ENCODE assay signal across 8 cellular contexts in genomic region chr10:102678842-102679289, GRCh38. TPM values are rescaled to one million over a fixed set of nuclear protein-coding genes. Genes with fewer than 3 reads are reported as not detected.
A peak's percentile ranks its signal among the peaks of the same experiment; 100 is the strongest.
DNase-seq lines count a peak whose midpoint lies in the region; ATAC-seq, FAIRE-seq and TF ChIP-seq lines count a peak whose summit lies in the region.

No MANE protein-coding gene starts in this region.

- TF ChIP-seq CTCF in A549 (IDR thresholded peaks at IDR 0.05) (peak; percentile 80), GM12874 (IDR thresholded peaks at IDR 0.05; ENCODE audit: insufficient read depth, low read depth, low read length) (peak; percentile 81), GM12878 (IDR thresholded peaks at IDR 0.05 in 2 of 3, conservative IDR thresholded peaks at IDR 0.05 in 1 of 3; ENCODE audit: control insufficient read depth in 2 of 3, extremely low read depth in 1 of 3, insufficient read depth in 1 of 3, low read depth in 3 of 3, low read length in 3 of 3) (peak; percentile 50 to 85 (median 74))

- 38% methylated on average over 4 of the region's 9 CpGs for WGBS in A549 (ENCODE audit: missing lambda C conversion rate)
- WGBS in GM12878 (ENCODE audit: insufficient coverage, insufficient replicate concordance, low lambda C conversion rate, missing lambda C conversion rate): 38% methylated on average over 9 of the region's 9 CpGs
- WGBS in small intestine, 3 donors: 9 to 21% (median 18%) methylated on average over 9 of the region's 9 CpGs

- H3K27ac ChIP-seq in A549 (no peak overlapping the region), GM12878 (ENCODE audit: control insufficient read depth, insufficient read depth) (no peak overlapping the region), iPS-20b (ENCODE audit: low read length) (no peak overlapping the region), small intestine (ENCODE audit: low read depth in 1 of 2, low read length in 1 of 2) (no peak overlapping the region)

- TF ChIP-seq RAD21 in A549 (conservative IDR thresholded peaks at IDR 0.05 in 1 of 2, IDR thresholded peaks at IDR 0.05 in 1 of 2) (peak; percentile 65 to 68), GM12878 (IDR thresholded peaks at IDR 0.05; ENCODE audit: insufficient read depth, low read depth, low read length) (peak; percentile 57)

- RAD21 ChIA-PET in GM12878 (lab: Charles Lee; ENCODE audit: unreplicated experiment): interaction anchor here (0.9 to 8.4 kb wide), 7 partner anchors 9 to 143 kb away, joined by 3 to 140 read pairs (median 9); partner anchors contain the start of genes ARL3 and SFXN2

- H3K4me2 ChIP-seq in A549 (peak overlapping the region; percentile 58; the same call in 2 of the 3 replicates), GM12878 (ENCODE audit: control insufficient read depth, insufficient read depth) (0 out of 2 replicates have a peak overlapping the region, but pooled peaks have one; percentile 30)

- H3K9ac ChIP-seq in GM12878 (ENCODE audit: control insufficient read depth, insufficient read depth, low read length) (no peak overlapping the region), iPS-20b (ENCODE audit: low read depth, low read length) (peak overlapping the region; percentile 40; the same call in 1 of the 2 replicates)

- ATAC-seq in A549 (peak; percentile 91 to 99), GM12878 (peak; percentile 82), HG03097 (IDR thresholded peaks at IDR 0.05; ENCODE audit: low FRiP score, unreplicated experiment) (no peak)

- FAIRE-seq in A549 (lab: Jason Lieb, UNC) (no peak), GM12878 (lab: Jason Lieb, UNC) (no peak), small intestine (lab: Jason Lieb, UNC) (no peak)

- CTCF ChIA-PET in A549 (lab: Yijun Ruan, JAX) (interaction anchor here (0.7 to 7.3 kb wide), 22 partner anchors 9 to 226 kb away, joined by 3 to 71 read pairs (median 4); partner anchors contain the start of genes ARL3 and TRIM8), GM12878 (lab: Yijun Ruan, JAX) (interaction anchor here (0.5 to 8.7 kb wide), 20 partner anchors 9 to 224 kb away, joined by 3 to 128 read pairs (median 4); partner anchors contain the start of genes ARL3, SFXN2, TRIM8 and WBP1L)

- H3K27me3 ChIP-seq in GM12878 (replicated peaks in 1 of 2; ENCODE audit: control insufficient read depth in 2 of 2, insufficient read depth in 2 of 2, low read length in 1 of 2) (no peaks in the 10 kb centered on the region), iPS-20b (ENCODE audit: insufficient read depth, low read length) (no peaks in the 10 kb centered on the region), small intestine (ENCODE audit: control insufficient read depth in 2 of 2, insufficient read depth in 2 of 2, low read length in 2 of 2) (no peaks in the 10 kb centered on the region)

- 0 out of 3 replicates have a peak, but pooled peaks cover 4% of the 10 kb centered on the region for H3K4me1 ChIP-seq in A549
- H3K4me1 ChIP-seq in GM12878 (ENCODE audit: control insufficient read depth, insufficient read depth, low read length): peaks cover 26% of the 10 kb centered on the region
- H3K4me1 ChIP-seq in iPS-20b (ENCODE audit: insufficient read depth, low read length): peaks cover 39% of the 10 kb centered on the region
- peaks cover 0 to 4% of the 10 kb centered on the region in 2 donors for H3K4me1 ChIP-seq in small intestine (ENCODE audit: control insufficient read depth in 2 of 2, insufficient read depth in 1 of 2, low read depth in 1 of 2, low read length in 1 of 2)

- DNase-seq in A549 (ENCODE audit: low read depth in 1 of 2, low spot score in 1 of 2) (peak; percentile 50 to 74), NCI-H2227 treated with DMSO at 0.1 percent for 48 hours (lab: John Stamatoyannopoulos, UW) (peak; percentile 53), GM12878 (ENCODE audit: low read depth, low spot score) (no peak), small intestine (peak; percentile 57), 8988T (no peak)

- H3K9me3 ChIP-seq in A549 (no peaks in the 10 kb centered on the region), GM12878 (replicated peaks; ENCODE audit: control insufficient read depth, insufficient read depth, low read length) (no peaks in the 10 kb centered on the region), iPS-20b (ENCODE audit: insufficient read depth, low read depth, low read length) (no peaks in the 10 kb centered on the region), small intestine (ENCODE audit: control insufficient read depth, low read depth) (no peaks in the 10 kb centered on the region)

- no TSS peak for BruUV-seq in GM12878 (replicated peaks; lab: Mats Ljungman, UMichigan)

- SMC1A ChIA-PET in GM12878 (lab: Charles Lee; ENCODE audit: uncharacterized antibody, unreplicated experiment): interaction anchor here (0.7 to 8.2 kb wide), 18 partner anchors 9 to 223 kb away, joined by 3 to 140 read pairs (median 4); partner anchors contain the start of genes ARL3, BORCS7, SFXN2 and TRIM8

- H3K36me3 ChIP-seq in GM12878 (ENCODE audit: control insufficient read depth in 2 of 2, insufficient read depth in 2 of 2, low read length in 1 of 2) (peaks cover 0 to 2% of the 10 kb centered on the region in 2 experiments; a peak in 2 of 4 replicates), iPS-20b (ENCODE audit: insufficient read depth, low read depth, low read length) (peaks cover 20% of the 10 kb centered on the region), small intestine (ENCODE audit: control insufficient read depth in 2 of 2, insufficient read depth in 2 of 2, low read length in 2 of 2) (no peaks in the 10 kb centered on the region)

- POLR2A ChIA-PET in A549 (lab: Yijun Ruan, JAX): interaction anchor here (1.3 kb wide), 1 partner anchor 35 kb away, joined by 5 read pairs; the partner anchor contains the start of genes ARL3 and SFXN2
- POLR2A ChIA-PET in GM12878 (lab: Charles Lee): interaction anchor here (0.6 to 7.3 kb wide), 8 partner anchors 23 to 507 kb away, joined by 3 to 151 read pairs (median 4); partner anchors contain the start of genes ARL3, SFXN2 and TRIM8

- H3K4me3 ChIP-seq in A549 (no peak overlapping the region), GM12878 (no peak overlapping the region), iPS-20b (ENCODE audit: low read length) (peak overlapping the region; percentile 36; the same call in 1 of the 2 replicates), small intestine (ENCODE audit: low read depth in 1 of 2, low read length in 2 of 2) (no peak overlapping the region)

- intact Hi-C loops in GM12878 (cut with micrococcal nuclease; ENCODE audit: unreplicated experiment): loop anchor here (2.0 kb wide), 1 partner anchor 34 kb away; no protein-coding TSS in a partner anchor

- in situ Hi-C loops in GM12878 (cut with MboI): no loop called here

- TF ChIP-seq POLR2A in A549 (IDR thresholded peaks at IDR 0.05; ENCODE audit: low read length) (no peak), GM12878 (IDR thresholded peaks at IDR 0.05; ENCODE audit: low read depth, low read length) (no peak)

- TF ChIP-seq EP300 in A549 (IDR thresholded peaks at IDR 0.05) (no peak), GM12878 (IDR thresholded peaks at IDR 0.05; ENCODE audit: borderline replicate concordance in 1 of 2, control insufficient read depth in 1 of 2, low read depth in 2 of 2, low read length in 2 of 2) (no peak)

- H2AFZ ChIP-seq in GM12878 (ENCODE audit: control insufficient read depth, low read depth, low read length): peak overlapping the region; percentile 22; the same call in 1 of the 2 replicates

- H3K79me2 ChIP-seq in GM12878 (ENCODE audit: control insufficient read depth, insufficient read depth, low read length): no peaks in the 10 kb centered on the region

- H4K20me1 ChIP-seq in GM12878 (ENCODE audit: control insufficient read depth, insufficient read depth): no peaks in the 10 kb centered on the region

RNA-seq across cellular contexts. Expression of gene TRIM8, which starts 34.6 kb away (rescaled TPM):
- polyA plus RNA-seq in A549 (2011; rRNA removed) (26.6 and 32.5 TPM in 2 replicates), A549 (2017; fragmentation: RNase III; extraction: RNeasy Plus Mini Kit Qiagen cat#74134 plus additional on column Dnase treatment) (21.1 to 22.8 TPM (median 21.2 TPM) in 3 replicates), GM12878 (2011; rRNA removed) (16.6 and 26.9 TPM in 2 replicates), GM12878 (2014; fragmentation: Illumina TruSeq; extraction: Trizol) (9.9 and 22.4 TPM in 2 replicates), GM12878 (2014; fragmentation: Nextera tagmentation; extraction: Ambion mirVana) (1 to 10 TPM; 7.9 to 9.5 TPM), GM12878 (2014; rRNA removed) (33.5 and 37.5 TPM in 2 replicates), GM12878 (2016; fragmentation: Nextera tagmentation; extraction: Ambion mirVana) (10 to 100 TPM; 27.3 to 27.6 TPM), small intestine (10 to 100 TPM; 38.1 to 65.1 (median 39.8) TPM)
- 40.1 and 46.5 TPM in 2 replicates for polyA plus RNA-seq in A549 (2012; cell fraction: cytosol; rRNA removed)
- polyA plus RNA-seq in A549 (2012; cell fraction: nucleus; rRNA removed): 35.8 and 42.5 TPM in 2 replicates
- polyA minus RNA-seq in A549 (2011; rRNA and poly(A)+ RNA removed): 15.5 and 25.4 TPM in 2 replicates
- total RNA-seq in GM12878 (2013; cell fraction: nucleolus; rRNA removed): 58.5 and 70.9 TPM in 2 replicates
- total RNA-seq in GM12878 (2014; rRNA removed) (18.7 and 19.0 TPM in 2 replicates), GM12878 (2014; rRNA removed; fragmentation: Illumina TruSeq; extraction: Trizol) (13.5 and 15.9 TPM in 2 replicates), GM12878 (2021) (44.2 and 53.2 TPM in 2 replicates)
- polyA plus RNA-seq in GM12878 (2011; ENCODE audit: low read depth): 17.0 TPM
- 27.7 and 28.2 TPM in 2 replicates for polyA plus RNA-seq in GM12878 (2011; cell fraction: cytosol; rRNA removed)
- polyA plus RNA-seq in GM12878 (2011; cell fraction: nucleus; rRNA removed): 52.8 and 58.6 TPM in 2 replicates
- 33.3 and 66.7 TPM in 2 replicates for polyA plus RNA-seq in GM12878 (2012)
- polyA minus RNA-seq in GM12878 (2011; rRNA and poly(A)+ RNA removed): 15.7 and 25.1 TPM in 2 replicates
- polyA minus RNA-seq in GM12878 (2011; cell fraction: cytosol; rRNA and poly(A)+ RNA removed): 13.5 and 20.3 TPM in 2 replicates
- polyA minus RNA-seq in GM12878 (2011; cell fraction: nucleus; rRNA and poly(A)+ RNA removed): 18.7 and 35.3 TPM in 2 replicates

RNA-seq across cellular contexts. Expression of gene ARL3, which starts 35.3 kb away (rescaled TPM):
- polyA plus RNA-seq in A549 (2011; rRNA removed): 18.2 and 20.2 TPM in 2 replicates
- polyA plus RNA-seq in A549 (2012; cell fraction: cytosol; rRNA removed): 9.1 and 9.9 TPM in 2 replicates
- 2.0 and 3.5 TPM in 2 replicates for polyA plus RNA-seq in A549 (2012; cell fraction: nucleus; rRNA removed)
- 20.7 to 22.7 TPM (median 21.3 TPM) in 3 replicates for polyA plus RNA-seq in A549 (2017; fragmentation: RNase III; extraction: RNeasy Plus Mini Kit Qiagen cat#74134 plus additional on column Dnase treatment)
- 5.0 and 5.8 TPM in 2 replicates for polyA minus RNA-seq in A549 (2011; rRNA and poly(A)+ RNA removed)
- total RNA-seq in GM12878 (2013; cell fraction: nucleolus; rRNA removed): 4.6 and 5.9 TPM in 2 replicates
- 4.9 and 6.2 TPM in 2 replicates for total RNA-seq in GM12878 (2014; rRNA removed)
- total RNA-seq in GM12878 (2014; rRNA removed; fragmentation: Illumina TruSeq; extraction: Trizol): 6.6 and 7.2 TPM in 2 replicates
- 7.7 TPM in 2 replicates for total RNA-seq in GM12878 (2021)
- polyA plus RNA-seq in GM12878 (2011; ENCODE audit: low read depth): 7.7 TPM
- polyA plus RNA-seq in GM12878 (2011; rRNA removed): 11.3 and 14.0 TPM in 2 replicates
- polyA plus RNA-seq in GM12878 (2011; cell fraction: cytosol; rRNA removed): 5.5 and 5.8 TPM in 2 replicates
- 4.3 and 5.0 TPM in 2 replicates for polyA plus RNA-seq in GM12878 (2011; cell fraction: nucleus; rRNA removed)
- 8.5 and 8.9 TPM in 2 replicates for polyA plus RNA-seq in GM12878 (2012)
- 10.6 and 13.7 TPM in 2 replicates for polyA plus RNA-seq in GM12878 (2014; fragmentation: Illumina TruSeq; extraction: Trizol)
- 10 to 100 TPM; 21.0 to 26.1 TPM for polyA plus RNA-seq in GM12878 (2014; fragmentation: Nextera tagmentation; extraction: Ambion mirVana)
- 8.5 and 9.7 TPM in 2 replicates for polyA plus RNA-seq in GM12878 (2014; rRNA removed)
- 10 to 100 TPM; 21.9 to 22.2 TPM for polyA plus RNA-seq in GM12878 (2016; fragmentation: Nextera tagmentation; extraction: Ambion mirVana)
- polyA minus RNA-seq in GM12878 (2011; rRNA and poly(A)+ RNA removed): 4.1 and 5.1 TPM in 2 replicates
- polyA minus RNA-seq in GM12878 (2011; cell fraction: cytosol; rRNA and poly(A)+ RNA removed): 1.9 and 2.3 TPM in 2 replicates
- polyA minus RNA-seq in GM12878 (2011; cell fraction: nucleus; rRNA and poly(A)+ RNA removed): 1.5 and 3.3 TPM in 2 replicates
- polyA plus RNA-seq in small intestine: 1 to 10 TPM; 3.4 to 8.3 (median 4.9) TPM

RNA-seq across cellular contexts. Expression of gene SFXN2, which starts 35.6 kb away (rescaled TPM):
- 4.7 and 5.6 TPM in 2 replicates for polyA plus RNA-seq in A549 (2011; rRNA removed)
- 5.9 TPM in 2 replicates for polyA plus RNA-seq in A549 (2012; cell fraction: cytosol; rRNA removed)
- 13.7 and 15.5 TPM in 2 replicates for polyA plus RNA-seq in A549 (2012; cell fraction: nucleus; rRNA removed)
- 7.4 to 8.5 TPM (median 7.9 TPM) in 3 replicates for polyA plus RNA-seq in A549 (2017; fragmentation: RNase III; extraction: RNeasy Plus Mini Kit Qiagen cat#74134 plus additional on column Dnase treatment)
- polyA minus RNA-seq in A549 (2011; rRNA and poly(A)+ RNA removed): 15.0 and 15.8 TPM in 2 replicates
- 38.8 and 43.9 TPM in 2 replicates for total RNA-seq in GM12878 (2013; cell fraction: nucleolus; rRNA removed)
- 11.9 and 13.8 TPM in 2 replicates for total RNA-seq in GM12878 (2014; rRNA removed)
- total RNA-seq in GM12878 (2014; rRNA removed; fragmentation: Illumina TruSeq; extraction: Trizol): 14.9 and 17.5 TPM in 2 replicates
- 16.8 and 22.1 TPM in 2 replicates for total RNA-seq in GM12878 (2021)
- polyA plus RNA-seq in GM12878 (2011; ENCODE audit: low read depth): 7.3 TPM
- polyA plus RNA-seq in GM12878 (2011; rRNA removed): 16.3 and 21.6 TPM in 2 replicates
- 23.8 and 25.9 TPM in 2 replicates for polyA plus RNA-seq in GM12878 (2011; cell fraction: cytosol; rRNA removed)
- polyA plus RNA-seq in GM12878 (2011; cell fraction: nucleus; rRNA removed): 33.6 and 41.0 TPM in 2 replicates
- 7.6 and 8.9 TPM in 2 replicates for polyA plus RNA-seq in GM12878 (2012)
- polyA plus RNA-seq in GM12878 (2014; fragmentation: Illumina TruSeq; extraction: Trizol): 16.1 and 19.5 TPM in 2 replicates
- 1 to 10 TPM; 8.8 to 9.6 TPM for polyA plus RNA-seq in GM12878 (2014; fragmentation: Nextera tagmentation; extraction: Ambion mirVana)
- polyA plus RNA-seq in GM12878 (2014; rRNA removed): 17.2 and 22.5 TPM in 2 replicates
- polyA plus RNA-seq in GM12878 (2016; fragmentation: Nextera tagmentation; extraction: Ambion mirVana): 10 to 100 TPM; 19.9 to 20.5 TPM
- 25.4 and 31.7 TPM in 2 replicates for polyA minus RNA-seq in GM12878 (2011; rRNA and poly(A)+ RNA removed)
- polyA minus RNA-seq in GM12878 (2011; cell fraction: cytosol; rRNA and poly(A)+ RNA removed): 8.3 and 11.5 TPM in 2 replicates
- 20.9 and 40.1 TPM in 2 replicates for polyA minus RNA-seq in GM12878 (2011; cell fraction: nucleus; rRNA and poly(A)+ RNA removed)
- polyA plus RNA-seq in small intestine: 10 to 100 TPM in 1 of 3 donors, 1 to 10 TPM in 2; 2.0 to 16.9 (median 4.9) TPM

Comparison
In these comparisons a context has a peak if more than half of its experiments do, and no peak if none do; other contexts are left out.
1. DNase-seq: peak in A549 (2 of 2), NCI-H2227 treated with DMSO at 0.1 percent for 48 hours (single experiment) and small intestine (single experiment); none in GM12878 (single experiment) and 8988T (single experiment).
2. Of the 24 proteins assayed by ChIP-seq in both GM12878 and A549: peak only in GM12878: MAX; only in A549: none; in both: CTCF, RAD21, SMC3 and USF2; in neither: 18; mixed calls (peak in some experiments, not most) for 1.
3. Peak in every context shown above with its lines, with median percentiles within 50 percentile points of each other: CTCF ChIP-seq.